Comparison of ENCODE assay signal across 8 cellular contexts in the genomic region with DNA sequence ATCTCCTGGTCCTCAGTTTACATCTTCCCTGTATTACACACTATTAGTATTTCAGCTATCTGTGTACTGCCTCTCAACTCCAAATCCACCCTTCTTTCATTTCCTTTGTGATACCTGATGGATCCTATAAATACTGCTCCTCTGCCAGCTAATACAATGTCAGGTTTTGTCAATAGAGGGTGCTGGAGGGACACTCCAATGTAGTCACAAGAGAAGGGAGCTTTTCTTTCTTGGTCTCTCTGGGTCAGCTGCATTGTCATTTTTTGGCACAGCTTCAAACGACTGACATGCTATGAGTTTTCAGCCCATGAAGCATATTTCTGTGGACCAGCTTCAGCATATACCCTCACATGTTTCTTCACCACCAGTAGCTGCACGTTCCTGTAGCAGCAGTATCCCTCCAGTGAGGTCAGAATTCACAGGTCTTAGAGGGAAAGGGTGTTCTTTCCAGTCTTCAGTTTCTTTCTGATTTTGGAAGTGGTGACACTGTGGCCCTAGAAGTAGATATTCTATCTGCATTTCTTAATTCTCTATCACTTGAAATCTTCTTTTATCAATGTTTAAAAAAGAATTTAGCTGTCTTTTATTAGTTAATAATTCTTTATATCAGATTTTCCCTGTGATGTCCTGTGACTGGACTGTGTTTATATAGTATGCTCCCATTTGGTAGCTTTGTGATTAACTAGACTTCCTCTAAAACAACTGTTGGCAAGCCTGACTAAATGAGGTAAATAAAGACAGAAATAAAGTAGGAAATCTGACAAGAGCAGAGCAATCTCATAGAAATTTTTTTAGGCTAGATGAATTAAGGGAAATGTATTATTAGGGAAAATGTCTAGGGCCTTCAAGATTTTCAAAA.
DNase-seq lines count a peak whose midpoint lies in the region; ATAC-seq and TF ChIP-seq lines count a peak whose summit lies in the region.

No MANE protein-coding gene starts in this region.

- H2AFZ ChIP-seq in PC-3 (ENCODE audit: low read length), result no peak overlapping the region

- no peak overlapping the region for H3K27ac Mint-ChIP-seq in stimulated activated naive B cell treated with anti-CD40 and anti-IgM and Interleukin-4, amounts not matched to agents 10 μg/mL and 1 μg/mL and 100 μg/mL, for 72 hours

- H3K9me2 ChIP-seq in PC-3 (replicated peaks; ENCODE audit: low read length), result no peaks in the 10 kb centered on the region

- intact Hi-C loops in PC-3 (cut with micrococcal nuclease), result loop anchor here (2.0 to 5.0 kb wide), 2 partner anchors 231 to 318 kb away; no protein-coding TSS in a partner anchor

- H3K4me3 ChIP-seq in GM06990 (replicated peaks; ENCODE audit: low read depth, low read length), result no peak overlapping the region
- no peak overlapping the region for H3K4me3 ChIP-seq in PC-3 (ENCODE audit: low read length)
- H3K4me3 ChIP-seq in fibroblast of mammary gland (ENCODE audit: control insufficient read depth, low read depth, low read length), result no peak overlapping the region

- no TSS peak for BruUV-seq in PC-3 (replicated peaks; lab: Mats Ljungman, UMichigan)

- POLR2A ChIA-PET in PC-3 (lab: Charles Lee; ENCODE audit: unreplicated experiment), result interaction anchor here (0.6 kb wide), 1 partner anchor 130 kb away, joined by 3 read pairs; no protein-coding TSS in a partner anchor

- no peaks in the 10 kb centered on the region for H3K4me1 Mint-ChIP-seq in stimulated activated naive B cell treated with anti-CD40 and anti-IgM and Interleukin-4, amounts not matched to agents 10 μg/mL and 1 μg/mL and 100 μg/mL, for 72 hours

- no peaks in the 10 kb centered on the region for H3K36me3 Mint-ChIP-seq in stimulated activated naive B cell treated with anti-CD40 and anti-IgM and Interleukin-4, amounts not matched to agents 10 μg/mL and 1 μg/mL and 100 μg/mL, for 72 hours

- no peaks in the 10 kb centered on the region for H3K9me3 ChIP-seq in PC-3 (ENCODE audit: low read length)

- H3K36me3 ChIP-seq in GM06990 (ENCODE audit: control insufficient read depth, insufficient read depth, low read length), result no peaks in the 10 kb centered on the region
- H3K36me3 ChIP-seq in PC-3 (ENCODE audit: low read depth, low read length), result no peaks in the 10 kb centered on the region

- H3K4me2 ChIP-seq in PC-3 (ENCODE audit: low read length), result no peak overlapping the region

- no peak for DNase-seq in GM06990 (ENCODE audit: extremely low read depth, insufficient read length)
- DNase-seq in PC-3, result peak; percentile 74
- DNase-seq in fibroblast of mammary gland (ENCODE audit: low read depth), result peak; percentile 44
- DNase-seq in stimulated activated naive B cell treated with anti-CD40 and anti-IgM and Interleukin-4, amounts not matched to agents 10 μg/mL and 1 μg/mL and 100 μg/mL, for 72 hours, result no peak
- no peak for DNase-seq in ureter (ENCODE audit: low spot score)
- DNase-seq in 8988T, result no peak

- H3K9ac ChIP-seq in PC-3 (ENCODE audit: low read length), result no peak overlapping the region

- CTCF ChIA-PET in PC-3 (lab: Charles Lee), result interaction anchor here (1.2 kb wide), 1 partner anchor 319 kb away, joined by 22 read pairs; no protein-coding TSS in a partner anchor

- peak; percentile 46 for TF ChIP-seq CTCF in GM06990 (IDR thresholded peaks at IDR 0.05; ENCODE audit: insufficient read depth, low read length, poor library complexity, severe bottlenecking)
- peak; percentile 63 for TF ChIP-seq CTCF in PC-3 (conservative IDR thresholded peaks at IDR 0.05; ENCODE audit: low read depth, low read length)
- TF ChIP-seq CTCF in fibroblast of mammary gland (conservative IDR thresholded peaks at IDR 0.05; ENCODE audit: control insufficient read depth, insufficient read depth, low read depth, low read length), result peak; percentile 51

- no peaks in the 10 kb centered on the region for H4K20me1 ChIP-seq in PC-3 (ENCODE audit: low read length)

- H3K4me3 Mint-ChIP-seq in stimulated activated naive B cell treated with anti-CD40 and anti-IgM and Interleukin-4, amounts not matched to agents 10 μg/mL and 1 μg/mL and 100 μg/mL, for 72 hours, result no peak overlapping the region

- ATAC-seq in HG03354 (IDR thresholded peaks at IDR 0.05; ENCODE audit: poor library complexity, severe bottlenecking, unreplicated experiment) (peak; percentile 67), PC-3 (peak; percentile 57; the same call in 1 of the 2 replicates), GM19467 (IDR thresholded peaks at IDR 0.05; ENCODE audit: unreplicated experiment) (no peak)
- ATAC-seq in stimulated activated naive B cell treated with anti-CD40 and anti-IgM and Interleukin-4, amounts not matched to agents 10 μg/mL and 1 μg/mL and 100 μg/mL, for 72 hours (replicated peaks), result peak; percentile 48 to 54

- H3K27me3 Mint-ChIP-seq in stimulated activated naive B cell treated with anti-CD40 and anti-IgM and Interleukin-4, amounts not matched to agents 10 μg/mL and 1 μg/mL and 100 μg/mL, for 72 hours, result no peaks in the 10 kb centered on the region

- no peaks in the 10 kb centered on the region for H3K4me1 ChIP-seq in PC-3 (ENCODE audit: insufficient read depth, low read length)

- H3F3A ChIP-seq in PC-3 (ENCODE audit: low read length, unreplicated experiment), result no peaks in the 10 kb centered on the region

- no peak overlapping the region for H3K27ac ChIP-seq in PC-3 (ENCODE audit: low read length)

- H3K27me3 ChIP-seq in GM06990 (replicated peaks; ENCODE audit: control insufficient read depth, insufficient read depth, low read length), result no peaks in the 10 kb centered on the region
- no peaks in the 10 kb centered on the region for H3K27me3 ChIP-seq in PC-3 (ENCODE audit: low read length)

- no peaks in the 10 kb centered on the region for H3K79me2 ChIP-seq in PC-3 (ENCODE audit: low read length)

- no peaks in the 10 kb centered on the region for H3K9me3 Mint-ChIP-seq in stimulated activated naive B cell treated with anti-CD40 and anti-IgM and Interleukin-4, amounts not matched to agents 10 μg/mL and 1 μg/mL and 100 μg/mL, for 72 hours

Comparison
In these comparisons a context has a peak if more than half of its experiments do, and no peak if none do; other contexts are left out.
1. DNase-seq: peak in PC-3 (single experiment) and fibroblast of mammary gland (single experiment); none in GM06990 (single experiment), stimulated activated naive B cell treated with anti-CD40 and anti-IgM and Interleukin-4, amounts not matched to agents 10 μg/mL and 1 μg/mL and 100 μg/mL, for 72 hours (single experiment), ureter (single experiment) and 8988T (single experiment).
2. Peak in every context shown above with its lines, with median percentiles within 50 percentile points of each other: CTCF ChIP-seq.